8 cellular contexts compared by ENCODE assay signal in the genomic region with DNA sequence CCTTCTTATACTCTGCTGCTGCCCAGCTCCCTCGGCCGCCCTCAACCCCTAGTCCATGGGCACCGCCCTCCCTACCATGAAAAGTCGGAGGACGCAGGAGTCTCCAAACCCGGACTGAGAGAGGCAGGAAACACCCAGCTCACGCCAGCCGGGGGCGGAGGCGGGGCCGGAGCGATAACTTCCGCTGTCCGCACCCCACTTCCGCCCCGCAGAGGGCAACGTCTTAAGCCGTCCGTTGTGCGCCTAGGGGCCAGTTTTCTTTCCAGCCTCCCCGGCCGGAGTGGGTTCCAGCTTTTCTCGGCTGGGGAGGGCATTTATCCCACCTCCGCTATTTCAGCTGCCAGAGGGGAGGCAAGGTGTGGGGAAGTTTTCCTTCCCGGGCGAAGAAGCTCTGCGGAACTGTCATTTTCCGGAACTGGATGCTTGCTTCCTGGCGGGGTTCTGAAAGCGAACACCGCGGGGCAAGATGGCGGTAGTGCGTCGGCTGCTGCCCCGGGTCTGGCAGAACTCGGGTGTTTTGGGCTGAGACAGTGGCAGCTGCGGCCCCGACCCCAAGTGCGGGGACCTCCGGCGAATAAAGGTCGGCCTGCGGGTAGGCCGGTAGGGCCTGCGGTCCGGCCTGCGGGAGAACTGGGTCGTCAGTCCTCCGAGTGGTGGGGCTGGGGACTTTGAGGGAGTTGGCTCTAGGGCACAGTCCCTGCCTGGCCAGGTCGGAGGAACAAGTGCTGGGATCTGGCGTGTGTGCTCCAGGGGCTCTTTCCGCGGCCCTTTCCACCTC. TPM values are rescaled to one million over a fixed set of nuclear protein-coding genes. Genes with fewer than 3 reads are reported as not detected.
A peak's percentile ranks its signal among the peaks of the same experiment; 100 is the strongest.
DNase-seq lines count a peak whose midpoint lies in the region; ATAC-seq and TF ChIP-seq lines count a peak whose summit lies in the region.

A gene with protein sequence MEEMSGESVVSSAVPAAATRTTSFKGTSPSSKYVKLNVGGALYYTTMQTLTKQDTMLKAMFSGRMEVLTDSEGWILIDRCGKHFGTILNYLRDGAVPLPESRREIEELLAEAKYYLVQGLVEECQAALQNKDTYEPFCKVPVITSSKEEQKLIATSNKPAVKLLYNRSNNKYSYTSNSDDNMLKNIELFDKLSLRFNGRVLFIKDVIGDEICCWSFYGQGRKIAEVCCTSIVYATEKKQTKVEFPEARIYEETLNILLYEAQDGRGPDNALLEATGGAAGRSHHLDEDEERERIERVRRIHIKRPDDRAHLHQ (minus strand): TSS at position 116 of the 778 bp plus-strand sequence. CDS start 38 bp downstream, at position 78.
A gene with protein sequence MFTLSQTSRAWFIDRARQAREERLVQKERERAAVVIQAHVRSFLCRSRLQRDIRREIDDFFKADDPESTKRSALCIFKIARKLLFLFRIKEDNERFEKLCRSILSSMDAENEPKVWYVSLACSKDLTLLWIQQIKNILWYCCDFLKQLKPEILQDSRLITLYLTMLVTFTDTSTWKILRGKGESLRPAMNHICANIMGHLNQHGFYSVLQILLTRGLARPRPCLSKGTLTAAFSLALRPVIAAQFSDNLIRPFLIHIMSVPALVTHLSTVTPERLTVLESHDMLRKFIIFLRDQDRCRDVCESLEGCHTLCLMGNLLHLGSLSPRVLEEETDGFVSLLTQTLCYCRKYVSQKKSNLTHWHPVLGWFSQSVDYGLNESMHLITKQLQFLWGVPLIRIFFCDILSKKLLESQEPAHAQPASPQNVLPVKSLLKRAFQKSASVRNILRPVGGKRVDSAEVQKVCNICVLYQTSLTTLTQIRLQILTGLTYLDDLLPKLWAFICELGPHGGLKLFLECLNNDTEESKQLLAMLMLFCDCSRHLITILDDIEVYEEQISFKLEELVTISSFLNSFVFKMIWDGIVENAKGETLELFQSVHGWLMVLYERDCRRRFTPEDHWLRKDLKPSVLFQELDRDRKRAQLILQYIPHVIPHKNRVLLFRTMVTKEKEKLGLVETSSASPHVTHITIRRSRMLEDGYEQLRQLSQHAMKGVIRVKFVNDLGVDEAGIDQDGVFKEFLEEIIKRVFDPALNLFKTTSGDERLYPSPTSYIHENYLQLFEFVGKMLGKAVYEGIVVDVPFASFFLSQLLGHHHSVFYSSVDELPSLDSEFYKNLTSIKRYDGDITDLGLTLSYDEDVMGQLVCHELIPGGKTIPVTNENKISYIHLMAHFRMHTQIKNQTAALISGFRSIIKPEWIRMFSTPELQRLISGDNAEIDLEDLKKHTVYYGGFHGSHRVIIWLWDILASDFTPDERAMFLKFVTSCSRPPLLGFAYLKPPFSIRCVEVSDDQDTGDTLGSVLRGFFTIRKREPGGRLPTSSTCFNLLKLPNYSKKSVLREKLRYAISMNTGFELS (plus strand): TSS at position 450 of the 778 bp plus-strand sequence. CDS start 5,918 bp downstream, outside the sequence.

- TF ChIP-seq CTCF in C4-2B (conservative IDR thresholded peaks at IDR 0.05) (no peak), coronary artery (IDR thresholded peaks at IDR 0.05) (no peak)

- peak within 1 kb of the TSS; percentile 89 for H3K4me3 Mint-ChIP-seq in activated CD4-positive, alpha-beta T cell treated with anti-CD3 and anti-CD28 coated beads, Interleukin-2, amount 10 ng/mL, durations not matched to agents 7 days and 5 days

- no peaks in the 10 kb centered on the region for H3K27me3 Mint-ChIP-seq in activated CD4-positive, alpha-beta T cell treated with anti-CD3 and anti-CD28 coated beads, Interleukin-2, amount 10 ng/mL, durations not matched to agents 7 days and 5 days

- H3K4me1 Mint-ChIP-seq in activated CD4-positive, alpha-beta T cell treated with anti-CD3 and anti-CD28 coated beads, Interleukin-2, amount 10 ng/mL, durations not matched to agents 7 days and 5 days: peaks cover 38% of the 10 kb centered on the region

- peak within 1 kb of the TSS; percentile 93 for H3K4me3 ChIP-seq in coronary artery

- CTCF ChIA-PET in activated CD4-positive, alpha-beta T cell treated with anti-CD3 and anti-CD28 coated beads, Interleukin-2, amount 10 ng/mL, durations not matched to agents 7 days and 5 days (lab: Charles Lee): interaction anchor here (1.0 to 2.5 kb wide), 5 partner anchors 10 to 44 kb away, joined by 3 to 7 read pairs (median 5); no protein-coding TSS in a partner anchor

- H3K36me3 Mint-ChIP-seq in activated CD4-positive, alpha-beta T cell treated with anti-CD3 and anti-CD28 coated beads, Interleukin-2, amount 10 ng/mL, durations not matched to agents 7 days and 5 days (ENCODE audit: low read depth): no peaks in the 10 kb centered on the region

- DNase-seq in NCI-H748 (lab: John Stamatoyannopoulos, UW; ENCODE audit: unreplicated experiment): peak; percentile 89
- DNase-seq in activated CD4-positive, alpha-beta T cell treated with anti-CD3 and anti-CD28 coated beads, Interleukin-2, amount 10 ng/mL, durations not matched to agents 7 days and 5 days: peak; percentile 89
- peak; percentile 91 for DNase-seq in coronary artery (ENCODE audit: low spot score)
- peak; percentile 88 for DNase-seq in left lobe of liver (ENCODE audit: low spot score)
- DNase-seq in stimulated activated CD4-positive, alpha-beta T cell treated with anti-CD3 and anti-CD28 coated beads, Interleukin-2, amount 100 ng/mL, for 24 hours: peak; percentile 88

- POLR2A ChIA-PET in activated CD4-positive, alpha-beta T cell treated with anti-CD3 and anti-CD28 coated beads, Interleukin-2, amount 10 ng/mL, durations not matched to agents 7 days and 5 days (lab: Charles Lee): no interaction called here

- H3K27ac Mint-ChIP-seq in activated CD4-positive, alpha-beta T cell treated with anti-CD3 and anti-CD28 coated beads, Interleukin-2, amount 10 ng/mL, durations not matched to agents 7 days and 5 days: peak within 1 kb of the TSS; percentile 99

- H3K9me3 Mint-ChIP-seq in activated CD4-positive, alpha-beta T cell treated with anti-CD3 and anti-CD28 coated beads, Interleukin-2, amount 10 ng/mL, durations not matched to agents 7 days and 5 days: no peaks in the 10 kb centered on the region

- H3K27ac ChIP-seq in C4-2B (peak within 1 kb of the TSS; percentile 95), coronary artery (peak within 1 kb of the TSS; percentile 94 to 95)

- peak; percentile 93 for ATAC-seq in GM19397 (IDR thresholded peaks at IDR 0.05; ENCODE audit: unreplicated experiment)
- ATAC-seq in HG03558 (IDR thresholded peaks at IDR 0.05; ENCODE audit: extremely low read depth, unreplicated experiment): peak; percentile 88
- ATAC-seq in left lobe of liver: peak; percentile 99

RNA-seq across cellular contexts. Expression of the first gene that starts in this region (rescaled TPM):
- 10 to 100 TPM; 35.0 to 41.8 TPM for total RNA-seq in activated CD4-positive, alpha-beta T cell treated with anti-CD3 and anti-CD28 coated beads, Interleukin-2, amount 10 ng/mL, durations not matched to agents 7 days and 5 days
- total RNA-seq in left lobe of liver: 7.0 TPM

RNA-seq across cellular contexts. Expression of the second gene that starts in this region (rescaled TPM):
- 10 to 100 TPM; 35.5 to 37.4 TPM for total RNA-seq in activated CD4-positive, alpha-beta T cell treated with anti-CD3 and anti-CD28 coated beads, Interleukin-2, amount 10 ng/mL, durations not matched to agents 7 days and 5 days
- total RNA-seq in left lobe of liver: 19.2 TPM

Comparison
In these comparisons a context has a peak if more than half of its experiments do, and no peak if none do; other contexts are left out.
1. Peak in every context shown above with its lines: DNase-seq, ATAC-seq, H3K4me3 ChIP-seq and H3K27ac ChIP-seq.